In the genomic region with DNA sequence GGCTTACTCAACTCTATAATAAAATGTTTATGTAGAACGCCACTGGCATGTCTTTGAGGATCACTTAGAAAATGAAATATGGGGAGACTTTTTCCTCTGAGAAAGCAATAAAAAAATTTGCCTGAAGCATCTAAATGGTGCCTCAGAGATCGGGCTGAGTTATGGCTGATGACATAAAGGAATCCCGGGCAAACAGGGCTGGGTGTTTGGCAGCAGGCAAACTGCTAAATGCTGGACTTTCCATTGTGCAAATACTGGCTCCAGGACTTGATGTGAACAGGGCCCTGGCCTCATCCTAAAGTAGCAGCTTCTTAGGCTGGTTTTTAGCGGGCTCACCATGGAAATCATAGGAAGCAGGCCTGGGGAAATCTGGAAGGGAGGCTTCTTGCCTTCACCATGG, we compare ENCODE assay signal across 22 cellular contexts. TPM values are rescaled to one million over a fixed set of nuclear protein-coding genes. Genes with fewer than 3 reads are reported as not detected.
A peak's percentile ranks its signal among the peaks of the same experiment; 100 is the strongest.
DNase-seq lines count a peak whose midpoint lies in the region; ATAC-seq and TF ChIP-seq lines count a peak whose summit lies in the region.
"Had no signal": no experiment of that assay in that cellular context is flagged by ENCODE, and none has a peak within 500 bp of the region (broad histone marks: within the 10 kb centered on the region; RNA-seq: fewer than 3 reads in every experiment).

No MANE protein-coding gene starts in this region.

- H3K27me3 Mint-ChIP-seq in MCF 10A (ENCODE audit: insufficient read depth, unreplicated experiment), result peaks cover 56% of the 10 kb centered on the region
- H3K27me3 Mint-ChIP-seq: CD4-positive, alpha-beta T cell had no signal

- no peak for ATAC-seq in HG02970 (IDR thresholded peaks at IDR 0.05; ENCODE audit: low FRiP score, unreplicated experiment)
- ATAC-seq: HepG2 had no signal

- POLR2A ChIA-PET in MCF 10A (lab: Yijun Ruan, JAX), result no interaction called here

- CTCF ChIA-PET in MCF 10A (lab: Yijun Ruan, JAX), result no interaction called here

- no peak overlapping the region for H3K4me3 Mint-ChIP-seq in MCF 10A (ENCODE audit: unreplicated experiment)
- H3K4me3 Mint-ChIP-seq: CD4-positive, alpha-beta T cell; HFFc6 had no signal

- no peaks in the 10 kb centered on the region for H3K36me3 Mint-ChIP-seq in MCF 10A (ENCODE audit: insufficient read depth, unreplicated experiment)

- BruUV-seq in MCF 10A (replicated peaks; lab: Mats Ljungman, UMichigan), result no TSS peak

- TF ChIP-seq CTCF in MCF 10A (IDR thresholded peaks at IDR 0.05; ENCODE audit: unreplicated experiment), result no peak

- intact Hi-C loops in MCF 10A (cut with micrococcal nuclease), result no loop called here

- H3K27ac Mint-ChIP-seq in MCF 10A (ENCODE audit: low read depth, unreplicated experiment), result no peak overlapping the region
- H3K27ac Mint-ChIP-seq: CD4-positive, alpha-beta T cell; HFFc6 had no signal

- H3K4me1 Mint-ChIP-seq in MCF 10A (ENCODE audit: insufficient read depth, unreplicated experiment), result no peaks in the 10 kb centered on the region

- no peaks in the 10 kb centered on the region for H3K9me3 Mint-ChIP-seq in MCF 10A (ENCODE audit: unreplicated experiment)
- H3K9me3 Mint-ChIP-seq: CD4-positive, alpha-beta T cell; HFFc6 had no signal

- DNase-seq in DMS79 (lab: John Stamatoyannopoulos, UW) (peak; percentile 81), DMS79 treated with DMSO at 0.1 percent for 48 hours (lab: John Stamatoyannopoulos, UW) (no peak), T1000 (lab: John Stamatoyannopoulos, UW) (peak; percentile 1), left kidney (ENCODE audit: low read depth, low spot score) (peak; percentile 17), MCF 10A (ENCODE audit: unreplicated experiment) (no peak), SHP77 (lab: John Stamatoyannopoulos, UW) (no peak), NCI-H2171 (lab: John Stamatoyannopoulos, UW) (no peak)
- DNase-seq: Caco-2; CD4-positive, alpha-beta T cell; DMS153; H7; HFFc6; KBM-7; NCI-H1694 treated with DMSO at 0.1 percent for 48 hours; NCI-H2107; NCI-H2227 treated with DMSO at 0.1 percent for 48 hours; NCI-H510A treated with DMSO at 0.1 percent for 48 hours; NCI-H82; PC-9; SJCRH30 had no signal

RNA-seq across cellular contexts. Expression of a gene that starts 44.5 kb away (rescaled TPM):
- not detected in 2 replicates for total RNA-seq in MCF 10A (2022)
- total RNA-seq: Caco-2; CD4-positive, alpha-beta T cell; H7; HepG2; HFFc6; PC-9; SJCRH30 had no signal

Comparison
In these comparisons a context has a peak if more than half of its experiments do, and no peak if none do; other contexts are left out.
1. DNase-seq: peak in DMS79 (single experiment), T1000 (single experiment) and left kidney (single experiment); none in DMS79 treated with DMSO at 0.1 percent for 48 hours (single experiment), MCF 10A (single experiment), SHP77 (0 of 2) and NCI-H2171 (single experiment).